In genomic region chr7:92135490-92135889, GRCh38 we compare ENCODE assay signal across 10 cellular contexts. TPM values are rescaled to one million over a fixed set of nuclear protein-coding genes. Genes with fewer than 3 reads are reported as not detected.
DNase-seq lines count a peak whose midpoint lies in the region; ATAC-seq and TF ChIP-seq lines count a peak whose summit lies in the region.
"Had no signal": no experiment of that assay in that cellular context is flagged by ENCODE, and none has a peak within 500 bp of the region (broad histone marks: within the 10 kb centered on the region; RNA-seq: fewer than 3 reads in every experiment).

No MANE protein-coding gene starts in this region.

- peaks cover 22 to 35% (median 26%) of the 10 kb centered on the region in 10 experiments for H3K4me1 ChIP-seq in BLaER1 treated with 17β-estradiol and CSF1 and Interleukin-3, amounts not matched to agents 10 nM and 100 nM
- H3K4me1 ChIP-seq in MM.1S (ENCODE audit: low read length), result 0 out of 2 replicates have a peak, but pooled peaks cover 4% of the 10 kb centered on the region

- no peaks in the 10 kb centered on the region for H3K27me3 Mint-ChIP-seq in central memory CD8-positive, alpha-beta T cell
- H3K27me3 Mint-ChIP-seq in naive thymus-derived CD8-positive, alpha-beta T cell, result peaks cover 0 to 2% (median 0%) of the 10 kb centered on the region in 5 donors

- peak overlapping the region; percentile 98 for H3K4me3 Mint-ChIP-seq in central memory CD8-positive, alpha-beta T cell
- H3K4me3 Mint-ChIP-seq in naive thymus-derived CD8-positive, alpha-beta T cell, result peak overlapping the region; percentile 93 to 100 (median 98)

- no peak overlapping the region for H2AFZ ChIP-seq in MM.1S (ENCODE audit: low read length)

- H3K36me3 Mint-ChIP-seq in central memory CD8-positive, alpha-beta T cell (ENCODE audit: insufficient read depth), result peaks cover 27% of the 10 kb centered on the region
- H3K36me3 Mint-ChIP-seq in naive thymus-derived CD8-positive, alpha-beta T cell, result peaks cover 0 to 6% (median 0%) of the 10 kb centered on the region in 3 donors

- peaks cover 0 to 21% (median 0%) of the 10 kb centered on the region in 11 experiments; a peak in 7 of 22 replicates for H4K20me1 ChIP-seq in BLaER1 treated with 17β-estradiol and CSF1 and Interleukin-3, amounts not matched to agents 10 nM and 100 nM
- 0 out of 2 replicates have a peak, but pooled peaks cover 6% of the 10 kb centered on the region for H4K20me1 ChIP-seq in MM.1S (ENCODE audit: insufficient read depth, low read length)

- no peak for ATAC-seq in central memory CD8-positive, alpha-beta T cell (replicated peaks; ENCODE audit: extremely low read depth, poor library complexity, severe bottlenecking)
- ATAC-seq in naive thymus-derived CD8-positive, alpha-beta T cell, result no peak
- ATAC-seq in HG02642 (IDR thresholded peaks at IDR 0.05; ENCODE audit: poor library complexity, unreplicated experiment) (no peak), HG02884 (IDR thresholded peaks at IDR 0.05; ENCODE audit: unreplicated experiment) (no peak)

- H3K9me3 ChIP-seq in BLaER1 treated with 17β-estradiol and CSF1 and Interleukin-3, amounts not matched to agents 10 nM and 100 nM (replicated peaks in 1 of 11), result peaks cover 0 to 20% (median 6%) of the 10 kb centered on the region in 11 experiments; a peak in 14 of 22 replicates
- H3K9me3 ChIP-seq in MM.1S (replicated peaks; ENCODE audit: insufficient read depth, low read length), result no peaks in the 10 kb centered on the region

- peak overlapping the region; percentile 74 to 95 (median 91); a peak in 17 of 20 replicates for H3K4me3 ChIP-seq in BLaER1 treated with 17β-estradiol and CSF1 and Interleukin-3, amounts not matched to agents 10 nM and 100 nM
- peak overlapping the region; percentile 97 for H3K4me3 ChIP-seq in MM.1S (ENCODE audit: low read length)

- H3K27ac Mint-ChIP-seq in central memory CD8-positive, alpha-beta T cell (ENCODE audit: low read depth), result peak overlapping the region; percentile 98
- peak overlapping the region; percentile 99 to 100 (median 99) for H3K27ac Mint-ChIP-seq in naive thymus-derived CD8-positive, alpha-beta T cell

- peaks cover 14% of the 10 kb centered on the region for H3K4me1 Mint-ChIP-seq in central memory CD8-positive, alpha-beta T cell
- H3K4me1 Mint-ChIP-seq in naive thymus-derived CD8-positive, alpha-beta T cell, result peaks cover 9 to 34% (median 31%) of the 10 kb centered on the region in 4 donors

- peaks cover 38% of the 10 kb centered on the region for H3K79me2 ChIP-seq in MM.1S (ENCODE audit: low read length)

- H3K4me2 ChIP-seq in BLaER1 treated with 17β-estradiol and CSF1 and Interleukin-3, amounts not matched to agents 10 nM and 100 nM, result peak overlapping the region; percentile 71 to 89 (median 79)
- peak overlapping the region; percentile 95 for H3K4me2 ChIP-seq in MM.1S (ENCODE audit: low read depth, low read length)

- H3K9me3 Mint-ChIP-seq in central memory CD8-positive, alpha-beta T cell, result no peaks in the 10 kb centered on the region
- no peaks in the 10 kb centered on the region for H3K9me3 Mint-ChIP-seq in naive thymus-derived CD8-positive, alpha-beta T cell

- TF ChIP-seq CTCF in MM.1S (IDR thresholded peaks at IDR 0.05; ENCODE audit: low read length), result no peak

- H3K9me2 ChIP-seq in MM.1S (replicated peaks; ENCODE audit: insufficient read depth, low read length), result no peaks in the 10 kb centered on the region

- H3K27me3 ChIP-seq in BLaER1 treated with 17β-estradiol and CSF1 and Interleukin-3, amounts not matched to agents 10 nM and 100 nM, result no peaks in the 10 kb centered on the region
- H3K27me3 ChIP-seq in MM.1S (replicated peaks; ENCODE audit: insufficient read depth, low read length), result no peaks in the 10 kb centered on the region

- POLR2A ChIA-PET in naive thymus-derived CD8-positive, alpha-beta T cell (lab: Charles Lee), result interaction anchor here (1.1 to 1.2 kb wide), 2 partner anchors 9 to 393 kb away, joined by 5 to 6 read pairs; partner anchors contain the start of genes PEX1 and RBM48

- no peak for DNase-seq in MM.1S
- no peak for DNase-seq in central memory CD8-positive, alpha-beta T cell (ENCODE audit: low spot score in 2 of 2)
- DNase-seq in naive thymus-derived CD8-positive, alpha-beta T cell, result peak in 2 of 10 donors; percentile 1 to 2
- DNase-seq in activated gamma-delta T cell (lab: John Stamatoyannopoulos, UW), result no peak
- DNase-seq in SIG-M5 (lab: John Stamatoyannopoulos, UW), result no peak

- H3F3A ChIP-seq in MM.1S (ENCODE audit: insufficient read depth, low read length), result no peaks in the 10 kb centered on the region

- peaks cover 0 to 13% (median 9%) of the 10 kb centered on the region in 11 experiments; a peak in 14 of 22 replicates for H3K36me3 ChIP-seq in BLaER1 treated with 17β-estradiol and CSF1 and Interleukin-3, amounts not matched to agents 10 nM and 100 nM
- peaks cover 7% of the 10 kb centered on the region for H3K36me3 ChIP-seq in MM.1S (replicated peaks; ENCODE audit: insufficient read depth, low read length)

- peak overlapping the region in 6 of 11 experiments; percentile 87 to 95 (median 91); a peak in 6 of 22 replicates for H3K27ac ChIP-seq in BLaER1 treated with 17β-estradiol and CSF1 and Interleukin-3, amounts not matched to agents 10 nM and 100 nM
- H3K27ac ChIP-seq in MM.1S (ENCODE audit: low read length), result no peak overlapping the region

- H3K9ac ChIP-seq in BLaER1 treated with 17β-estradiol and CSF1 and Interleukin-3, amounts not matched to agents 10 nM and 100 nM, result peak overlapping the region; percentile 82 to 95 (median 89); a peak in 19 of 22 replicates
- no peak overlapping the region; the same call in 1 of the 2 replicates for H3K9ac ChIP-seq in MM.1S (ENCODE audit: low read length)

RNA-seq across cellular contexts. Expression of gene CYP51A1, which starts 1.2 kb away (rescaled TPM):
- total RNA-seq in naive thymus-derived CD8-positive, alpha-beta T cell, result 10 to 100 TPM; 13.1 TPM
- 10 to 100 TPM in 2 of 3 donors, 1 to 10 TPM in 1; 9.4 to 11.9 (median 11.0) TPM for polyA plus RNA-seq in naive thymus-derived CD8-positive, alpha-beta T cell

RNA-seq across cellular contexts. Expression of gene LRRD1, which starts 43.5 kb away (rescaled TPM):
- total RNA-seq in naive thymus-derived CD8-positive, alpha-beta T cell, result under 1 TPM in 1 of 2 experiments, not detected in 1; 0.18 TPM
- not detected for polyA plus RNA-seq in naive thymus-derived CD8-positive, alpha-beta T cell
- total RNA-seq: pulmonary artery endothelial cell; T-helper 1 cell treated with Interleukin-12 subunit alpha and Interleukin-12 subunit beta and Interleukin-4 antibody, amounts not matched to agents 30 ng/mL and 1 ng/mL, for 36 hours had no signal
